ENCODE assay signal across 8 cellular contexts in the genomic region with DNA sequence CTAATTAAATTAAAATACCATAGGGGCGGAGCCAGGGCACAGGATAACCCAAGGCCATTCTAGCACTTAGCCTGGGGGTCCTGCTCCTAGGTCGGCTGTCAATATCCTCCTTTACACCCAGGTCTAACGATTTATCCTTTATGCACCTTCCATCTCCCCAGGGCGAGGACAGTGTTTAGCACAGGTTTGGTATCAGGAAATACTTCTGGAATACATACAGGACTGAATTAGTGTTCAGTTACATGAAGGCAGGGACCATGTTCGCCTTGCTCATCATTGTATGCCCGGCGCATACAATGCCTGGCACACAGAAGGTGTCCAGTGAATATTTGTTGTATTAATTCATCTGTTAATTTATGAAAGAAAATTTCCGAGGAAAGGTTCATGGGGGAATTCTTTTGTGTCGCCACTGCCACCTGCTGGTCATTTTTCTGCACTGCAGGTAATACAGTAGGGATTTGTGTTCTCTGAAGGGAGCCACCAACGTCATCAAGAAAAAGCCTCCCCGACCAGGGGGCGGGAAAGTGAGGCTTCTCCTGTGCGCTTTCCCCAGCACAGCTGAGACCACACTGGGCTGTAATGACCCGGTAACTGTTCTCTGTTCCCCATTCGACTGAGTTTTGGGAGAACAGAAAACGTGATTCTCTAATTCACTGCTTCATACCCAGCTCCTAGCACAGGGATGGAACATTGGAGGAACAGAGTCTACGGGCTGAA.
DNase-seq lines count a peak whose midpoint lies in the region; ATAC-seq and TF ChIP-seq lines count a peak whose summit lies in the region.

No MANE protein-coding gene starts in this region.

- ATAC-seq in heart left ventricle = peak in 3 of 4 donors; percentile 45 to 61 (median 60)
- peak; percentile 73 for ATAC-seq in upper lobe of right lung
- no peak for ATAC-seq in GM21576 (IDR thresholded peaks at IDR 0.05; ENCODE audit: unreplicated experiment)

- H3K9me3 ChIP-seq in SU-DHL-6 (ENCODE audit: insufficient read depth, low read length) (no peaks in the 10 kb centered on the region), heart left ventricle (no peaks in the 10 kb centered on the region), upper lobe of right lung (no peaks in the 10 kb centered on the region)

- no peaks in the 10 kb centered on the region for H4K20me1 ChIP-seq in SU-DHL-6 (ENCODE audit: low read depth, low read length)

- peak; percentile 81 for DNase-seq in GM03348 (ENCODE audit: low spot score)
- DNase-seq in NAMALWA (ENCODE audit: low spot score) = peak; percentile 90
- peak; percentile 24 for DNase-seq in activated naive CD8-positive, alpha-beta T cell treated with anti-CD3 and anti-CD28 coated beads, Interleukin-2, amount 50 U/mL, for 16 hours (ENCODE audit: low read depth, low spot score)
- DNase-seq in heart left ventricle = peak in 4 of 5 donors; percentile 37 to 51 (median 44)
- peak in 8 of 10 donors; percentile 47 to 91 (median 72) for DNase-seq in posterior cingulate gyrus
- DNase-seq in upper lobe of right lung = no peak

- no peak for TF ChIP-seq POLR2A in heart left ventricle (IDR thresholded peaks at IDR 0.05)

- H3K36me3 ChIP-seq in SU-DHL-6 (ENCODE audit: low read length) = no peaks in the 10 kb centered on the region
- no peaks in the 10 kb centered on the region for H3K36me3 ChIP-seq in heart left ventricle
- H3K36me3 ChIP-seq in upper lobe of right lung = no peaks in the 10 kb centered on the region

- H3K4me3 ChIP-seq in SU-DHL-6 (ENCODE audit: insufficient read depth, low read length, poor library complexity, severe bottlenecking) (no peak overlapping the region), heart left ventricle (peak overlapping the region in 1 of 12 donors; percentile 16), upper lobe of right lung (no peak overlapping the region)

- WGBS in heart left ventricle, 4 donors = 6 to 9% (median 8%) methylated on average over 17 of the region's 17 CpGs

- no peak overlapping the region for H2AFZ ChIP-seq in SU-DHL-6 (ENCODE audit: low read depth, low read length, severe bottlenecking)

- TF ChIP-seq CTCF in SU-DHL-6 (IDR thresholded peaks at IDR 0.05; ENCODE audit: insufficient read depth, low read length, poor library complexity, severe bottlenecking) = peak; percentile 86
- TF ChIP-seq CTCF in heart left ventricle (IDR thresholded peaks at IDR 0.05) = peak; percentile 81 to 99 (median 92)
- peak; percentile 96 for TF ChIP-seq CTCF in upper lobe of right lung (IDR thresholded peaks at IDR 0.05)

- intact Hi-C loops in heart left ventricle (cut with DNase I) (loop anchor here in 4 of 10 donors (5.0 to 10.0 kb wide), 3 partner anchors 102 to 304 kb away; no protein-coding TSS in a partner anchor), posterior cingulate gyrus (cut with DNase I) (no loop called here), upper lobe of right lung (cut with DNase I) (no loop called here)

- H3K4me1 ChIP-seq in heart left ventricle (peaks cover 0 to 9% (median 0%) of the 10 kb centered on the region in 12 donors), upper lobe of right lung (peaks cover 8% of the 10 kb centered on the region)

- H3K9ac ChIP-seq in SU-DHL-6 (ENCODE audit: low read length) = no peak overlapping the region

- H3K79me2 ChIP-seq in SU-DHL-6 (ENCODE audit: insufficient read depth, low read length) = no peaks in the 10 kb centered on the region

- no peak overlapping the region for H3K27ac ChIP-seq in SU-DHL-6 (ENCODE audit: low read depth, low read length)
- no peak overlapping the region for H3K27ac ChIP-seq in heart left ventricle
- no peak overlapping the region for H3K27ac ChIP-seq in upper lobe of right lung

- H3F3A ChIP-seq in SU-DHL-6 (ENCODE audit: insufficient read depth) = no peaks in the 10 kb centered on the region

- no peaks in the 10 kb centered on the region for H3K9me2 ChIP-seq in SU-DHL-6 (replicated peaks; ENCODE audit: insufficient read depth, low read length)

- H3K27me3 ChIP-seq in SU-DHL-6 (ENCODE audit: low read length) (no peaks in the 10 kb centered on the region), heart left ventricle (peaks cover 0 to 43% (median 0%) of the 10 kb centered on the region in 9 donors), upper lobe of right lung (peaks cover 12% of the 10 kb centered on the region)

- H3K4me2 ChIP-seq in SU-DHL-6 (ENCODE audit: low read depth, low read length, poor library complexity, severe bottlenecking) = peak overlapping the region; percentile 16
